18 cellular contexts compared by ENCODE assay signal in genomic region chr11:69653406-69653960, GRCh38. TPM values are rescaled to one million over a fixed set of nuclear protein-coding genes. Genes with fewer than 3 reads are reported as not detected.
A peak's percentile ranks its signal among the peaks of the same experiment; 100 is the strongest.
DNase-seq lines count a peak whose midpoint lies in the region; ATAC-seq, FAIRE-seq and TF ChIP-seq lines count a peak whose summit lies in the region.
"Had no signal": no experiment of that assay in that cellular context is flagged by ENCODE, and none has a peak within 500 bp of the region (broad histone marks: within the 10 kb centered on the region; RNA-seq: fewer than 3 reads in every experiment).

No MANE protein-coding gene starts in this region.

- no peak for FAIRE-seq in HepG2 (lab: Jason Lieb, UNC)

- DNase-seq in DMS53 (lab: John Stamatoyannopoulos, UW), result peak; percentile 40
- no peak for DNase-seq in DMS53 treated with DMSO at 0.1 percent for 48 hours (lab: John Stamatoyannopoulos, UW; ENCODE audit: unreplicated experiment)
- no peak for DNase-seq in LNCaP clone FGC (ENCODE audit: low read depth)
- DNase-seq in HepG2 (ENCODE audit: low spot score), result no peak
- no peak for DNase-seq in prostate gland (ENCODE audit: low spot score)
- no peak for DNase-seq in 8988T
- no peak for DNase-seq in iPS-NIHi7 (ENCODE audit: extremely low spot score)
- DNase-seq: Calu3, DND-41, HCEC 1CT, KBM-7, NCI-H1048, NCI-H1436 treated with DMSO at 0.1 percent for 48 hours, NCI-H2029 treated with DMSO at 0.1 percent for 48 hours, NCI-H774 had no signal

- no TSS peak for BruUV-seq in HepG2 (replicated peaks; lab: Mats Ljungman, UMichigan)

- H3K4me3 ChIP-seq in LNCaP clone FGC (ENCODE audit: low read depth, low read length) (peak overlapping the region; percentile 36), HepG2 (replicated peaks in 1 of 3; ENCODE audit: insufficient read depth in 1 of 3, low read depth in 2 of 3, low read length in 3 of 3) (no peak overlapping the region), prostate gland (peak overlapping the region in 1 of 2 donors; percentile 21)
- H3K4me3 ChIP-seq: SJSA1 had no signal

- no peak overlapping the region for H2AFZ ChIP-seq in HepG2 (ENCODE audit: low read length)

- in situ Hi-C loops in HepG2 (cut with HindIII; ENCODE audit: extremely low pct_ligation_motif_present, low pct_unique_long_range_greater_than_20kb), result no loop called here

- peaks cover 11% of the 10 kb centered on the region; the same call in 1 of the 2 replicates for H4K20me1 ChIP-seq in HepG2 (ENCODE audit: insufficient read depth, low read length)

- ATAC-seq in HepG2 (no peak), HG03135 (IDR thresholded peaks at IDR 0.05; ENCODE audit: unreplicated experiment) (no peak)

- H3K9me3 ChIP-seq in HepG2 (ENCODE audit: low read length) (no peaks in the 10 kb centered on the region), prostate gland (no peaks in the 10 kb centered on the region)
- H3K9me3 ChIP-seq: SJSA1 had no signal

- TF ChIP-seq CTCF in LNCaP clone FGC (IDR thresholded peaks at IDR 0.05; ENCODE audit: control insufficient read depth, extremely low read depth, insufficient read depth), result no peak
- TF ChIP-seq CTCF in HepG2 (CRISPR knock-in tag; IDR thresholded peaks at IDR 0.05), result no peak
- no peak for TF ChIP-seq CTCF in prostate gland (IDR thresholded peaks at IDR 0.05)

- no peaks in the 10 kb centered on the region for H3K27me3 ChIP-seq in HepG2 (ENCODE audit: control insufficient read depth in 1 of 2, insufficient read depth in 2 of 2, low read length in 2 of 2)
- H3K27me3 ChIP-seq in prostate gland (replicated peaks; ENCODE audit: insufficient read depth), result no peaks in the 10 kb centered on the region
- H3K27me3 ChIP-seq: SJSA1 had no signal

- H3K79me2 ChIP-seq in HepG2 (ENCODE audit: insufficient read depth, low read length), result no peaks in the 10 kb centered on the region

- no peak for TF ChIP-seq EP300 in HepG2 (IDR thresholded peaks at IDR 0.05; ENCODE audit: low read depth in 2 of 2, low read length in 2 of 2)
- TF ChIP-seq EP300 in HepG2 (CRISPR knock-in tag; IDR thresholded peaks at IDR 0.05; ENCODE audit: borderline replicate concordance), result no peak

- no peak for TF ChIP-seq POLR2A in HepG2 (IDR thresholded peaks at IDR 0.05; ENCODE audit: insufficient read depth in 1 of 2, low read depth in 2 of 2, low read length in 2 of 2)
- no peak for TF ChIP-seq POLR2A in prostate gland (IDR thresholded peaks at IDR 0.05)

- H3K9ac ChIP-seq in HepG2 (ENCODE audit: insufficient read depth, low read depth, low read length), result 0 out of 2 replicates have a peak overlapping the region, but pooled peaks have one; percentile 58

- 96% methylated on average over 23 of the region's 23 CpGs for WGBS in HepG2 (ENCODE audit: low lambda C conversion rate)
- WGBS in prostate gland, result 56% methylated on average over 23 of the region's 23 CpGs

- TF ChIP-seq RAD21 in HepG2 (CRISPR knock-in tag; IDR thresholded peaks at IDR 0.05), result no peak

- H3K27ac ChIP-seq in HepG2 (ENCODE audit: extremely low read length, insufficient read depth, low read length) (no peak overlapping the region), prostate gland (peak overlapping the region; percentile 82 to 91)

- CTCF ChIA-PET in HepG2 (lab: Yijun Ruan, JAX; ENCODE audit: low intra/inter-chr PET ratio, low total read pairs), result no interaction called here

- H3K36me3 ChIP-seq in HepG2 (replicated peaks in 1 of 2; ENCODE audit: control insufficient read depth in 1 of 2, insufficient read depth in 2 of 2, low read length in 2 of 2) (peaks cover 17 to 51% of the 10 kb centered on the region in 2 experiments), prostate gland (no peaks in the 10 kb centered on the region)

- H3K4me2 ChIP-seq in HepG2 (ENCODE audit: low read depth, low read length), result no peak overlapping the region

- H3K4me1 ChIP-seq in HepG2 (ENCODE audit: insufficient read depth, low read length) (peaks cover 62% of the 10 kb centered on the region), prostate gland (replicated peaks) (peaks cover 6% of the 10 kb centered on the region)

- POLR2A ChIA-PET in HepG2 (lab: Yijun Ruan, JAX), result interaction anchor here (6.1 kb wide), 1 partner anchor 22 kb away, joined by 80 read pairs; the partner anchor contains the start of gene LTO1

- intact Hi-C loops in HepG2 (cut with micrococcal nuclease; ENCODE audit: unreplicated experiment) (no loop called here), prostate gland (cut with DNase I) (no loop called here)

RNA-seq across cellular contexts. Expression of gene CCND1, which starts 12.5 kb away (rescaled TPM):
- total RNA-seq in HepG2 (2016; rRNA removed; fragmentation: Illumina TruSeq; extraction: Trizol) (107 and 117 TPM in 2 replicates), prostate gland (100 to 1,000 TPM in 1 of 2 donors, 10 to 100 TPM in 1; 69.2 to 188 TPM)
- total RNA-seq in HepG2 (2016; cell fraction: cytosol; rRNA removed; fragmentation: Illumina TruSeq; extraction: Trizol; ENCODE audit: low read depth), result 18.0 and 19.0 TPM in 2 replicates
- total RNA-seq in HepG2 (2016; cell fraction: insoluble cytoplasmic fraction; rRNA removed; fragmentation: Illumina TruSeq; extraction: Trizol), result 91.6 and 108 TPM in 2 replicates
- 58.9 and 60.9 TPM in 2 replicates for total RNA-seq in HepG2 (2016; cell fraction: membrane; rRNA removed; fragmentation: Illumina TruSeq; extraction: Trizol)
- total RNA-seq in HepG2 (2016; cell fraction: nucleus; rRNA removed; fragmentation: Illumina TruSeq; extraction: Trizol), result 68.6 and 72.9 TPM in 2 replicates
- 126 and 136 TPM in 2 replicates for polyA plus RNA-seq in HepG2 (2011; rRNA removed)
- polyA plus RNA-seq in HepG2 (2011; cell fraction: cytosol; rRNA removed), result 73.2 and 112 TPM in 2 replicates
- polyA plus RNA-seq in HepG2 (2011; cell fraction: nucleus; rRNA removed), result 161 and 292 TPM in 2 replicates
- polyA plus RNA-seq in HepG2 (2012), result 60.9 and 65.2 TPM in 2 replicates
- polyA plus RNA-seq in HepG2 (2016; cell fraction: cytosol; fragmentation: Illumina TruSeq; extraction: Trizol; ENCODE audit: low read depth), result 10.4 and 11.6 TPM in 2 replicates
- 75.4 and 106 TPM in 2 replicates for polyA plus RNA-seq in HepG2 (2016; cell fraction: insoluble cytoplasmic fraction; fragmentation: Illumina TruSeq; extraction: Trizol; ENCODE audit: low read depth)
- 24.6 and 25.9 TPM in 2 replicates for polyA plus RNA-seq in HepG2 (2016; cell fraction: membrane; fragmentation: Illumina TruSeq; extraction: Trizol; ENCODE audit: low read depth)
- polyA plus RNA-seq in HepG2 (2016; cell fraction: nucleus; fragmentation: Illumina TruSeq; extraction: Trizol; ENCODE audit: insufficient read depth, low read depth), result 90.1 and 100 TPM in 2 replicates
- 30.5 and 379 TPM in 2 replicates for polyA minus RNA-seq in HepG2 (2011; rRNA and poly(A)+ RNA removed; ENCODE audit: low replicate concordance)
- 191 and 225 TPM in 2 replicates for polyA minus RNA-seq in HepG2 (2011; cell fraction: cytosol; rRNA and poly(A)+ RNA removed)
- 120 and 156 TPM in 2 replicates for polyA minus RNA-seq in HepG2 (2011; cell fraction: nucleus; rRNA and poly(A)+ RNA removed)

RNA-seq across cellular contexts. Expression of gene LTO1, which starts 21.7 kb away (rescaled TPM):
- total RNA-seq in HepG2 (2016; rRNA removed; fragmentation: Illumina TruSeq; extraction: Trizol), result 11.3 and 15.0 TPM in 2 replicates
- 9.2 and 10.5 TPM in 2 replicates for total RNA-seq in HepG2 (2016; cell fraction: cytosol; rRNA removed; fragmentation: Illumina TruSeq; extraction: Trizol; ENCODE audit: low read depth)
- total RNA-seq in HepG2 (2016; cell fraction: insoluble cytoplasmic fraction; rRNA removed; fragmentation: Illumina TruSeq; extraction: Trizol), result 9.0 and 17.0 TPM in 2 replicates
- 11.5 and 13.4 TPM in 2 replicates for total RNA-seq in HepG2 (2016; cell fraction: membrane; rRNA removed; fragmentation: Illumina TruSeq; extraction: Trizol)
- 17.6 and 20.5 TPM in 2 replicates for total RNA-seq in HepG2 (2016; cell fraction: nucleus; rRNA removed; fragmentation: Illumina TruSeq; extraction: Trizol)
- polyA plus RNA-seq in HepG2 (2011; rRNA removed), result 11.8 and 13.8 TPM in 2 replicates
- 9.3 TPM in 2 replicates for polyA plus RNA-seq in HepG2 (2011; cell fraction: cytosol; rRNA removed)
- 32.0 and 35.0 TPM in 2 replicates for polyA plus RNA-seq in HepG2 (2011; cell fraction: nucleus; rRNA removed)
- polyA plus RNA-seq in HepG2 (2012), result 10.6 and 11.8 TPM in 2 replicates
- 5.3 and 6.8 TPM in 2 replicates for polyA plus RNA-seq in HepG2 (2016; cell fraction: cytosol; fragmentation: Illumina TruSeq; extraction: Trizol; ENCODE audit: low read depth)
- polyA plus RNA-seq in HepG2 (2016; cell fraction: insoluble cytoplasmic fraction; fragmentation: Illumina TruSeq; extraction: Trizol; ENCODE audit: low read depth), result 13.9 and 14.6 TPM in 2 replicates
- 9.0 and 9.4 TPM in 2 replicates for polyA plus RNA-seq in HepG2 (2016; cell fraction: membrane; fragmentation: Illumina TruSeq; extraction: Trizol; ENCODE audit: low read depth)
- polyA plus RNA-seq in HepG2 (2016; cell fraction: nucleus; fragmentation: Illumina TruSeq; extraction: Trizol; ENCODE audit: insufficient read depth, low read depth), result 40.5 and 43.2 TPM in 2 replicates
- polyA minus RNA-seq in HepG2 (2011; rRNA and poly(A)+ RNA removed; ENCODE audit: low replicate concordance), result 17.9 and 33.2 TPM in 2 replicates
- 4.6 TPM in 2 replicates for polyA minus RNA-seq in HepG2 (2011; cell fraction: cytosol; rRNA and poly(A)+ RNA removed)
- 22.3 and 29.4 TPM in 2 replicates for polyA minus RNA-seq in HepG2 (2011; cell fraction: nucleus; rRNA and poly(A)+ RNA removed)
- total RNA-seq in prostate gland, result 10 to 100 TPM; 14.9 to 39.5 TPM

RNA-seq across cellular contexts. Expression of gene FGF19, which starts 50.3 kb away (rescaled TPM):
- total RNA-seq in HepG2 (2016; rRNA removed; fragmentation: Illumina TruSeq; extraction: Trizol), result not detected in 2 replicates
- total RNA-seq in HepG2 (2016; cell fraction: cytosol; rRNA removed; fragmentation: Illumina TruSeq; extraction: Trizol; ENCODE audit: low read depth), result not detected in 2 replicates
- 0.04 TPM in 1 of 2 replicates, not detected in the other for total RNA-seq in HepG2 (2016; cell fraction: insoluble cytoplasmic fraction; rRNA removed; fragmentation: Illumina TruSeq; extraction: Trizol)
- not detected in 2 replicates for total RNA-seq in HepG2 (2016; cell fraction: membrane; rRNA removed; fragmentation: Illumina TruSeq; extraction: Trizol)
- total RNA-seq in HepG2 (2016; cell fraction: nucleus; rRNA removed; fragmentation: Illumina TruSeq; extraction: Trizol), result not detected in 2 replicates
- polyA plus RNA-seq in HepG2 (2011; rRNA removed), result 0.07 and 0.16 TPM in 2 replicates
- 0.03 and 0.06 TPM in 2 replicates for polyA plus RNA-seq in HepG2 (2011; cell fraction: cytosol; rRNA removed)
- 0.62 and 0.74 TPM in 2 replicates for polyA plus RNA-seq in HepG2 (2011; cell fraction: nucleus; rRNA removed)
- 0.08 and 0.11 TPM in 2 replicates for polyA plus RNA-seq in HepG2 (2012)
- not detected in 2 replicates for polyA plus RNA-seq in HepG2 (2016; cell fraction: cytosol; fragmentation: Illumina TruSeq; extraction: Trizol; ENCODE audit: low read depth)
- not detected in 2 replicates for polyA plus RNA-seq in HepG2 (2016; cell fraction: insoluble cytoplasmic fraction; fragmentation: Illumina TruSeq; extraction: Trizol; ENCODE audit: low read depth)
- polyA plus RNA-seq in HepG2 (2016; cell fraction: membrane; fragmentation: Illumina TruSeq; extraction: Trizol; ENCODE audit: low read depth), result not detected in 2 replicates
- polyA plus RNA-seq in HepG2 (2016; cell fraction: nucleus; fragmentation: Illumina TruSeq; extraction: Trizol; ENCODE audit: insufficient read depth, low read depth), result 0.36 and 0.37 TPM in 2 replicates
- polyA minus RNA-seq in HepG2 (2011; rRNA and poly(A)+ RNA removed; ENCODE audit: low replicate concordance), result 0.21 TPM in 1 of 2 replicates, not detected in the other
- not detected in 2 replicates for polyA minus RNA-seq in HepG2 (2011; cell fraction: cytosol; rRNA and poly(A)+ RNA removed)
- polyA minus RNA-seq in HepG2 (2011; cell fraction: nucleus; rRNA and poly(A)+ RNA removed), result not detected in 2 replicates
- total RNA-seq in prostate gland, result not detected
- total RNA-seq: A172 had no signal
